8 cellular contexts compared by ENCODE assay signal in the genomic region with DNA sequence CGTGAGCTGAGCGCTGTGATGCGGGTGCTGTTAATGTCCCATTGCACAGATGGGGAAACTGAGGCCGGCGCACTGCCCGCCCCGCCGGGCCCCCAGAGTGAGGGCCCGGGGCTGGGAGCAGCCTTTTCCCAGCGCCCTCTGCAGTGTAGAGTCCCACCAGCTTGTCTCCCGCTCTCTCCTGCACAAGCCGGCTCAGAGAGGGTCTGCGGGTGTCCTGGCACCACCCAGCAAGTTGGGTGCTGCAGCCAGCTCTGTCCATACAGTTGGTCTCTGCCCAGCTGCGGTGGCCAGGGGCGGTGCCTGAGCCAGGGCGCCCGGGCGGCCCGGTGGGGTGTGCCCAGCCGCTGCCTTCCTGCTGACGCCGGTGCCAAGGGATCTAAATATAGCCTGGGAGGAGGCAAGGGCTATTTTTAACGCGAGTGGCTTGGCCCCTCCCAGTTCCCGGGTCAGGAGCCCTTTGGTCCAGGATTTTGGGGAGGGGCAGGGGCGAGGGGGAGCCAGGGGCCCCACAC. TPM values are rescaled to one million over a fixed set of nuclear protein-coding genes. Genes with fewer than 3 reads are reported as not detected.
DNase-seq lines count a peak whose midpoint lies in the region; ATAC-seq and TF ChIP-seq lines count a peak whose summit lies in the region.

No MANE protein-coding gene starts in this region.

- peak overlapping the region; percentile 80 for H3K27ac ChIP-seq in suprapubic skin

- peak; percentile 87 for ATAC-seq in left lobe of liver

- no peaks in the 10 kb centered on the region for H3K27me3 ChIP-seq in suprapubic skin

- H3K4me3 ChIP-seq in choroid plexus epithelial cell (ENCODE audit: low read depth, low read length) (peak overlapping the region; percentile 62), suprapubic skin (peak overlapping the region; percentile 46)

- WGBS in suprapubic skin: 0% methylated on average over 1 of the region's 26 CpGs

- TF ChIP-seq POLR2A in suprapubic skin (IDR thresholded peaks at IDR 0.05): no peak

- no peak for TF ChIP-seq EP300 in suprapubic skin (IDR thresholded peaks at IDR 0.05)

- DNase-seq in activated CD4-positive, alpha-beta T cell treated with anti-CD3 and anti-CD28 coated beads, Interleukin-2, amount 50 U/mL, for 1 hour: peak; percentile 18
- no peak for DNase-seq in activated CD4-positive, alpha-beta T cell treated with anti-CD3 and anti-CD28 coated beads for 48 hours
- peak; percentile 8 for DNase-seq in NOMO-1 treated with dmso at 0.1 percent for 144 hours (lab: John Stamatoyannopoulos, UW; ENCODE audit: unreplicated experiment)
- peak; percentile 58 for DNase-seq in choroid plexus epithelial cell (ENCODE audit: low read depth)
- peak; percentile 87 for DNase-seq in left lobe of liver (ENCODE audit: low spot score)
- DNase-seq in suprapubic skin (ENCODE audit: low spot score in 2 of 2): peak; percentile 87 to 91
- no peak for DNase-seq in stimulated activated CD4-positive, alpha-beta T cell treated with anti-CD3 and anti-CD28 coated beads, Interleukin-1b, Interleukin-23, amount 100 ng/mL, for 48 hours
- DNase-seq in NCI-H1092 treated with DMSO at 0.1 percent for 48 hours (lab: John Stamatoyannopoulos, UW): no peak

- H3K9me3 ChIP-seq in suprapubic skin: no peaks in the 10 kb centered on the region

- H3K4me1 ChIP-seq in suprapubic skin: peaks cover 52% of the 10 kb centered on the region

- TF ChIP-seq CTCF in choroid plexus epithelial cell (conservative IDR thresholded peaks at IDR 0.05; ENCODE audit: low read depth, low read length): no peak
- TF ChIP-seq CTCF in suprapubic skin (IDR thresholded peaks at IDR 0.05): no peak

- H3K36me3 ChIP-seq in suprapubic skin: no peaks in the 10 kb centered on the region

RNA-seq across cellular contexts. Expression of gene GADD45B, which starts 19.3 kb away (rescaled TPM):
- 52.1 TPM for total RNA-seq in left lobe of liver
- 100 to 1,000 TPM in 1 of 4 donors, 10 to 100 TPM in 3; 52.5 to 134 (median 68.7) TPM for total RNA-seq in suprapubic skin

RNA-seq across cellular contexts. Expression of gene LMNB2, which starts 38.4 kb away (rescaled TPM):
- 7.4 TPM for total RNA-seq in left lobe of liver
- 10 to 100 TPM; 17.1 to 26.8 (median 24.7) TPM for total RNA-seq in suprapubic skin

Comparison
In these comparisons a context has a peak if more than half of its experiments do, and no peak if none do; other contexts are left out.
1. DNase-seq: peak in activated CD4-positive, alpha-beta T cell treated with anti-CD3 and anti-CD28 coated beads, Interleukin-2, amount 50 U/mL, for 1 hour (single experiment), NOMO-1 treated with dmso at 0.1 percent for 144 hours (single experiment), choroid plexus epithelial cell (single experiment), left lobe of liver (single experiment) and suprapubic skin (2 of 2); none in activated CD4-positive, alpha-beta T cell treated with anti-CD3 and anti-CD28 coated beads for 48 hours (single experiment), stimulated activated CD4-positive, alpha-beta T cell treated with anti-CD3 and anti-CD28 coated beads, Interleukin-1b, Interleukin-23, amount 100 ng/mL, for 48 hours (single experiment) and NCI-H1092 treated with DMSO at 0.1 percent for 48 hours (single experiment).